Comparison of ENCODE assay signal across 8 cellular contexts in genomic region chr2:238784671-238785527, GRCh38.
DNase-seq lines count a peak whose midpoint lies in the region; ATAC-seq and TF ChIP-seq lines count a peak whose summit lies in the region.

No MANE protein-coding gene starts in this region.

- H3K4me1 Mint-ChIP-seq in progenitor cell of endocrine pancreas (ENCODE audit: low read depth) = no peaks in the 10 kb centered on the region

- H3K27ac ChIP-seq in RWPE2 (ENCODE audit: poor library complexity, severe bottlenecking) (no peak overlapping the region), upper lobe of left lung (no peak overlapping the region)

- TF ChIP-seq CTCF in RWPE2 (IDR thresholded peaks at IDR 0.05; ENCODE audit: poor library complexity, severe bottlenecking) (peak; percentile 89), progenitor cell of endocrine pancreas (IDR thresholded peaks at IDR 0.05; ENCODE audit: unreplicated experiment) (peak; percentile 90), upper lobe of left lung (IDR thresholded peaks at IDR 0.05) (peak; percentile 60 to 79 (median 72))

- H3K9me3 Mint-ChIP-seq in progenitor cell of endocrine pancreas (ENCODE audit: low read depth) = no peaks in the 10 kb centered on the region

- no peak overlapping the region for H3K4me3 Mint-ChIP-seq in progenitor cell of endocrine pancreas (ENCODE audit: low read depth)

- H3K4me3 ChIP-seq in RWPE2 (ENCODE audit: severe bottlenecking) (no peak overlapping the region), upper lobe of left lung (no peak overlapping the region)

- no peak overlapping the region for H3K27ac Mint-ChIP-seq in progenitor cell of endocrine pancreas

- H3K27me3 ChIP-seq in RWPE2 (ENCODE audit: insufficient read depth, poor library complexity, severe bottlenecking) = no peaks in the 10 kb centered on the region
- H3K27me3 ChIP-seq in upper lobe of left lung = no peaks in the 10 kb centered on the region

- no peaks in the 10 kb centered on the region for H3K36me3 Mint-ChIP-seq in progenitor cell of endocrine pancreas (ENCODE audit: insufficient read depth)

- peak; percentile 83 for TF ChIP-seq RAD21 in Ishikawa (IDR thresholded peaks at IDR 0.05; ENCODE audit: low read depth)

- TF ChIP-seq POLR2A in upper lobe of left lung (IDR thresholded peaks at IDR 0.05) = no peak

- WGBS in upper lobe of left lung, 2 donors = 28 to 34% methylated on average over 17 of the region's 17 CpGs

- no peaks in the 10 kb centered on the region for H3K9me3 ChIP-seq in RWPE2 (ENCODE audit: severe bottlenecking)
- no peaks in the 10 kb centered on the region for H3K9me3 ChIP-seq in upper lobe of left lung

- TF ChIP-seq EP300 in Ishikawa (IDR thresholded peaks at IDR 0.05; ENCODE audit: borderline replicate concordance) (no peak), upper lobe of left lung (IDR thresholded peaks at IDR 0.05) (no peak)

- peak; percentile 8 for DNase-seq in Caki2 (ENCODE audit: low read depth)
- DNase-seq in RWPE2 (ENCODE audit: low spot score) = no peak
- peak; percentile 9 to 32 (median 20) for DNase-seq in activated naive CD4-positive, alpha-beta T cell (lab: John Stamatoyannopoulos, UW)
- DNase-seq in glomerular visceral epithelial cell (ENCODE audit: extremely low spot score) = peak; percentile 56
- peak; percentile 59 for DNase-seq in progenitor cell of endocrine pancreas (ENCODE audit: low spot score, unreplicated experiment)
- peak in 1 of 2 donors; percentile 64 for DNase-seq in upper lobe of left lung

- in situ Hi-C loops in Caki2 (cut with HindIII; ENCODE audit: low pct_unique_long_range_greater_than_20kb, low sequenced_read_pairs) = no loop called here

- H3K27me3 Mint-ChIP-seq in progenitor cell of endocrine pancreas = peaks cover 14% of the 10 kb centered on the region

- H3K36me3 ChIP-seq in RWPE2 (ENCODE audit: low read depth) (no peaks in the 10 kb centered on the region), upper lobe of left lung (no peaks in the 10 kb centered on the region)

- ATAC-seq in RWPE2 (ENCODE audit: low read depth) = peak; percentile 73; the same call in 2 of the 3 replicates
- ATAC-seq in upper lobe of left lung (ENCODE audit: low FRiP score in 2 of 2) = peak; percentile 81 to 89
- no peak for ATAC-seq in GM19395 (IDR thresholded peaks at IDR 0.05; ENCODE audit: unreplicated experiment)

- H3K4me1 ChIP-seq in RWPE2 (ENCODE audit: insufficient read depth, poor library complexity, severe bottlenecking) (peaks cover 3% of the 10 kb centered on the region), upper lobe of left lung (peaks cover 0 to 9% (median 3%) of the 10 kb centered on the region in 4 donors)

TF ChIP-seq in Ishikawa, 13 proteins besides CTCF, POLR2A, EP300 and RAD21:
- no peak for TF ChIP-seq TCF12 (IDR thresholded peaks at IDR 0.05; ENCODE audit: low read depth)
- no peak for TF ChIP-seq REST (IDR thresholded peaks at IDR 0.05; ENCODE audit: low read depth)
